Comparison of ENCODE assay signal across 11 cellular contexts in the genomic region with DNA sequence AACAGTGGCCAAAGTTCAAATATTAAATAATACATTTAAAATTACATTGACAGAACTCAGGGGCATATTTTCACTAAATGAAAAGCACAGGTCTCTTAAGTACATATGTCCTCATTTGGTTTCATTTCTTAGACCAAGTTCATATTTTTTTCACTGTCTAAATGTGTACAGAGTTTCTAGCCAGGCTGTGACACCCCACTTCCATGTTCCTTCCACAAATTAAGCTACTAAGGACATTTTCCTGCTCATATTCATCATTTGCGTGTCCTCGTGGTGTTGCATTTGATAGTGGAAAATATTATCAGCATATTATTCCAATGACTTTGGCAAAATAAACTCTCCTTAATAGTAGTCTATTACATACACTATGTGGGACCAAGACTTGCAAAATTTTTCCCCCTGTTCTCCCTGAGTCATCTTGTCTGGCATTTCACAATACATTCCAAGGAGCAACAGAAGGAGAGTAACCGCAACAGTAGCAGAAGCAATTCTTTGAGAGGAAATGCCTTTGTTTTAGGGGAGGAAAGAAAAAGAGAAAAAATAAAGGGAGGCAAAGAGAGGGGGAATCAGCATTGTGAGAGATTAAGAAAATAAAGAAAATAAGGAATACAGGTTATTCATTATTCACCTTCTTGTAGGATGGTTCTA.
DNase-seq lines count a peak whose midpoint lies in the region; ATAC-seq and TF ChIP-seq lines count a peak whose summit lies in the region.
"Had no signal": no experiment of that assay in that cellular context is flagged by ENCODE, and none has a peak within 500 bp of the region (broad histone marks: within the 10 kb centered on the region; RNA-seq: fewer than 3 reads in every experiment).

No MANE protein-coding gene starts in this region.

- H3K4me1 Mint-ChIP-seq in osteocyte (ENCODE audit: unreplicated experiment) = peaks cover 93% of the 10 kb centered on the region
- H3K4me1 Mint-ChIP-seq in activated CD4-positive, alpha-beta T cell treated with anti-CD3 and anti-CD28 coated beads, Interleukin-2, amount 10 ng/mL, durations not matched to agents 7 days and 5 days = no peaks in the 10 kb centered on the region
- no peaks in the 10 kb centered on the region for H3K4me1 Mint-ChIP-seq in stimulated activated naive B cell treated with anti-CD40 and anti-IgM and Interleukin-4, amounts not matched to agents 10 μg/mL and 1 μg/mL and 100 μg/mL, for 72 hours
- H3K4me1 Mint-ChIP-seq in activated CD4-positive, alpha-beta T cell treated with anti-CD3 and anti-CD28 coated beads, Interleukin-2, amount 10 ng/mL, durations not matched to agents 24 days and 14 days = no peaks in the 10 kb centered on the region
- H3K4me1 Mint-ChIP-seq: naive thymus-derived CD4-positive, alpha-beta T cell had no signal

- H3K4me1 ChIP-seq in PC-3 (ENCODE audit: insufficient read depth, low read length) = peaks cover 57% of the 10 kb centered on the region

- no peaks in the 10 kb centered on the region for H3K9me2 ChIP-seq in PC-3 (replicated peaks; ENCODE audit: low read length)

- H3K36me3 ChIP-seq in BJ (ENCODE audit: control insufficient read depth, insufficient read depth, low read length) (no peaks in the 10 kb centered on the region), PC-3 (ENCODE audit: low read depth, low read length) (no peaks in the 10 kb centered on the region)

- TF ChIP-seq CTCF in BJ (IDR thresholded peaks at IDR 0.05; ENCODE audit: insufficient read depth, low read depth, low read length) (no peak), PC-3 (conservative IDR thresholded peaks at IDR 0.05; ENCODE audit: low read depth, low read length) (no peak), osteocyte (IDR thresholded peaks at IDR 0.05) (no peak)

- H3K27ac ChIP-seq in PC-3 (ENCODE audit: low read length) = peak overlapping the region; percentile 73

- peak overlapping the region; percentile 59 for H3K4me2 ChIP-seq in PC-3 (ENCODE audit: low read length)

- DNase-seq in BJ (ENCODE audit: low read depth) (peak; percentile 86), PC-3 (peak; percentile 79), fibroblast of gingiva (ENCODE audit: low read depth) (peak; percentile 95), osteocyte (ENCODE audit: extremely low spot score, unreplicated experiment) (no peak), HT-29 (ENCODE audit: low spot score) (no peak)
- DNase-seq in activated CD4-positive, alpha-beta T cell treated with anti-CD3 and anti-CD28 coated beads, Interleukin-2, amount 10 ng/mL, durations not matched to agents 7 days and 5 days = no peak
- DNase-seq in stimulated activated naive B cell treated with anti-CD40 and anti-IgM and Interleukin-4, amounts not matched to agents 10 μg/mL and 1 μg/mL and 100 μg/mL, for 72 hours = no peak
- DNase-seq in activated CD4-positive, alpha-beta T cell treated with anti-CD3 and anti-CD28 coated beads, Interleukin-2, amount 10 ng/mL, durations not matched to agents 24 days and 14 days = no peak
- DNase-seq: naive thymus-derived CD4-positive, alpha-beta T cell; NCI-H1105; SHP77 treated with DMSO at 0.1 percent for 48 hours had no signal

- H3K27me3 ChIP-seq in BJ (ENCODE audit: control insufficient read depth, insufficient read depth, low read length) (no peaks in the 10 kb centered on the region), PC-3 (ENCODE audit: low read length) (no peaks in the 10 kb centered on the region)

- H3K4me3 Mint-ChIP-seq in osteocyte (ENCODE audit: unreplicated experiment) = peak overlapping the region; percentile 38
- H3K4me3 Mint-ChIP-seq in activated CD4-positive, alpha-beta T cell treated with anti-CD3 and anti-CD28 coated beads, Interleukin-2, amount 10 ng/mL, durations not matched to agents 7 days and 5 days = no peak overlapping the region
- no peak overlapping the region for H3K4me3 Mint-ChIP-seq in stimulated activated naive B cell treated with anti-CD40 and anti-IgM and Interleukin-4, amounts not matched to agents 10 μg/mL and 1 μg/mL and 100 μg/mL, for 72 hours
- no peak overlapping the region for H3K4me3 Mint-ChIP-seq in activated CD4-positive, alpha-beta T cell treated with anti-CD3 and anti-CD28 coated beads, Interleukin-2, amount 10 ng/mL, durations not matched to agents 24 days and 14 days
- H3K4me3 Mint-ChIP-seq: naive thymus-derived CD4-positive, alpha-beta T cell had no signal

- H3K27ac Mint-ChIP-seq in osteocyte (ENCODE audit: unreplicated experiment) = peak overlapping the region; percentile 92
- H3K27ac Mint-ChIP-seq in activated CD4-positive, alpha-beta T cell treated with anti-CD3 and anti-CD28 coated beads, Interleukin-2, amount 10 ng/mL, durations not matched to agents 7 days and 5 days = no peak overlapping the region
- no peak overlapping the region for H3K27ac Mint-ChIP-seq in stimulated activated naive B cell treated with anti-CD40 and anti-IgM and Interleukin-4, amounts not matched to agents 10 μg/mL and 1 μg/mL and 100 μg/mL, for 72 hours
- no peak overlapping the region for H3K27ac Mint-ChIP-seq in activated CD4-positive, alpha-beta T cell treated with anti-CD3 and anti-CD28 coated beads, Interleukin-2, amount 10 ng/mL, durations not matched to agents 24 days and 14 days
- H3K27ac Mint-ChIP-seq: naive thymus-derived CD4-positive, alpha-beta T cell had no signal

- no peaks in the 10 kb centered on the region for H3K27me3 Mint-ChIP-seq in osteocyte (ENCODE audit: unreplicated experiment)
- H3K27me3 Mint-ChIP-seq in activated CD4-positive, alpha-beta T cell treated with anti-CD3 and anti-CD28 coated beads, Interleukin-2, amount 10 ng/mL, durations not matched to agents 7 days and 5 days = no peaks in the 10 kb centered on the region
- H3K27me3 Mint-ChIP-seq in stimulated activated naive B cell treated with anti-CD40 and anti-IgM and Interleukin-4, amounts not matched to agents 10 μg/mL and 1 μg/mL and 100 μg/mL, for 72 hours = no peaks in the 10 kb centered on the region
- H3K27me3 Mint-ChIP-seq in activated CD4-positive, alpha-beta T cell treated with anti-CD3 and anti-CD28 coated beads, Interleukin-2, amount 10 ng/mL, durations not matched to agents 24 days and 14 days = no peaks in the 10 kb centered on the region
- H3K27me3 Mint-ChIP-seq: naive thymus-derived CD4-positive, alpha-beta T cell had no signal

- no peaks in the 10 kb centered on the region for H3F3A ChIP-seq in PC-3 (ENCODE audit: low read length, unreplicated experiment)

- no peaks in the 10 kb centered on the region for H3K36me3 Mint-ChIP-seq in osteocyte (ENCODE audit: unreplicated experiment)
- no peaks in the 10 kb centered on the region for H3K36me3 Mint-ChIP-seq in activated CD4-positive, alpha-beta T cell treated with anti-CD3 and anti-CD28 coated beads, Interleukin-2, amount 10 ng/mL, durations not matched to agents 7 days and 5 days (ENCODE audit: low read depth)
- no peaks in the 10 kb centered on the region for H3K36me3 Mint-ChIP-seq in stimulated activated naive B cell treated with anti-CD40 and anti-IgM and Interleukin-4, amounts not matched to agents 10 μg/mL and 1 μg/mL and 100 μg/mL, for 72 hours
- no peaks in the 10 kb centered on the region for H3K36me3 Mint-ChIP-seq in activated CD4-positive, alpha-beta T cell treated with anti-CD3 and anti-CD28 coated beads, Interleukin-2, amount 10 ng/mL, durations not matched to agents 24 days and 14 days (ENCODE audit: low read depth)
- H3K36me3 Mint-ChIP-seq: naive thymus-derived CD4-positive, alpha-beta T cell had no signal

- H4K20me1 ChIP-seq in PC-3 (ENCODE audit: low read length) = no peaks in the 10 kb centered on the region

- POLR2A ChIA-PET in BJ (lab: Charles Lee) (interaction anchor here (0.5 kb wide), 1 partner anchor 1153 kb away, joined by 3 read pairs; no protein-coding TSS in a partner anchor), PC-3 (lab: Charles Lee; ENCODE audit: unreplicated experiment) (no interaction called here)
- POLR2A ChIA-PET in activated CD4-positive, alpha-beta T cell treated with anti-CD3 and anti-CD28 coated beads, Interleukin-2, amount 10 ng/mL, durations not matched to agents 7 days and 5 days (lab: Charles Lee) = no interaction called here

- CTCF ChIA-PET in BJ (lab: Yijun Ruan, JAX) = no interaction called here
- CTCF ChIA-PET in PC-3 (lab: Charles Lee) = no interaction called here
- CTCF ChIA-PET in activated CD4-positive, alpha-beta T cell treated with anti-CD3 and anti-CD28 coated beads, Interleukin-2, amount 10 ng/mL, durations not matched to agents 7 days and 5 days (lab: Charles Lee) = no interaction called here

- H3K9ac ChIP-seq in PC-3 (ENCODE audit: low read length) = no peak overlapping the region

- H3K4me3 ChIP-seq in BJ (ENCODE audit: low read depth, low read length) (no peak overlapping the region), PC-3 (ENCODE audit: low read length) (peak overlapping the region; percentile 30; the same call in 1 of the 2 replicates)

- BruUV-seq in PC-3 (replicated peaks; lab: Mats Ljungman, UMichigan) = no TSS peak

- H2AFZ ChIP-seq in PC-3 (ENCODE audit: low read length) = no peak overlapping the region

- peak; percentile 79 for ATAC-seq in PC-3
- no peak for ATAC-seq in stimulated activated naive B cell treated with anti-CD40 and anti-IgM and Interleukin-4, amounts not matched to agents 10 μg/mL and 1 μg/mL and 100 μg/mL, for 72 hours (replicated peaks)
- ATAC-seq: naive thymus-derived CD4-positive, alpha-beta T cell had no signal

- no peaks in the 10 kb centered on the region for H3K79me2 ChIP-seq in PC-3 (ENCODE audit: low read length)

- no peaks in the 10 kb centered on the region for H3K9me3 ChIP-seq in PC-3 (ENCODE audit: low read length)

- intact Hi-C loops in PC-3 (cut with micrococcal nuclease) = loop anchor here (5.0 to 10.0 kb wide), 2 partner anchors 151 to 598 kb away; a partner anchor contains a TSS
- intact Hi-C loops in activated CD4-positive, alpha-beta T cell treated with anti-CD3 and anti-CD28 coated beads, Interleukin-2, amount 10 ng/mL, durations not matched to agents 24 days and 14 days (cut with micrococcal nuclease) = no loop called here

- no peaks in the 10 kb centered on the region for H3K9me3 Mint-ChIP-seq in osteocyte (ENCODE audit: unreplicated experiment)
- no peaks in the 10 kb centered on the region for H3K9me3 Mint-ChIP-seq in activated CD4-positive, alpha-beta T cell treated with anti-CD3 and anti-CD28 coated beads, Interleukin-2, amount 10 ng/mL, durations not matched to agents 7 days and 5 days
- peaks cover 0 to 2% of the 10 kb centered on the region in 2 donors for H3K9me3 Mint-ChIP-seq in stimulated activated naive B cell treated with anti-CD40 and anti-IgM and Interleukin-4, amounts not matched to agents 10 μg/mL and 1 μg/mL and 100 μg/mL, for 72 hours
- H3K9me3 Mint-ChIP-seq in activated CD4-positive, alpha-beta T cell treated with anti-CD3 and anti-CD28 coated beads, Interleukin-2, amount 10 ng/mL, durations not matched to agents 24 days and 14 days = no peaks in the 10 kb centered on the region

Comparison
In these comparisons a context has a peak if more than half of its experiments do, and no peak if none do; other contexts are left out.
1. DNase-seq: peak in BJ (single experiment), PC-3 (single experiment) and fibroblast of gingiva (single experiment); none in osteocyte (single experiment), activated CD4-positive, alpha-beta T cell treated with anti-CD3 and anti-CD28 coated beads, Interleukin-2, amount 10 ng/mL, durations not matched to agents 7 days and 5 days (single experiment), HT-29 (single experiment), stimulated activated naive B cell treated with anti-CD40 and anti-IgM and Interleukin-4, amounts not matched to agents 10 μg/mL and 1 μg/mL and 100 μg/mL, for 72 hours (single experiment) and activated CD4-positive, alpha-beta T cell treated with anti-CD3 and anti-CD28 coated beads, Interleukin-2, amount 10 ng/mL, durations not matched to agents 24 days and 14 days (single experiment).